In the genomic region with DNA sequence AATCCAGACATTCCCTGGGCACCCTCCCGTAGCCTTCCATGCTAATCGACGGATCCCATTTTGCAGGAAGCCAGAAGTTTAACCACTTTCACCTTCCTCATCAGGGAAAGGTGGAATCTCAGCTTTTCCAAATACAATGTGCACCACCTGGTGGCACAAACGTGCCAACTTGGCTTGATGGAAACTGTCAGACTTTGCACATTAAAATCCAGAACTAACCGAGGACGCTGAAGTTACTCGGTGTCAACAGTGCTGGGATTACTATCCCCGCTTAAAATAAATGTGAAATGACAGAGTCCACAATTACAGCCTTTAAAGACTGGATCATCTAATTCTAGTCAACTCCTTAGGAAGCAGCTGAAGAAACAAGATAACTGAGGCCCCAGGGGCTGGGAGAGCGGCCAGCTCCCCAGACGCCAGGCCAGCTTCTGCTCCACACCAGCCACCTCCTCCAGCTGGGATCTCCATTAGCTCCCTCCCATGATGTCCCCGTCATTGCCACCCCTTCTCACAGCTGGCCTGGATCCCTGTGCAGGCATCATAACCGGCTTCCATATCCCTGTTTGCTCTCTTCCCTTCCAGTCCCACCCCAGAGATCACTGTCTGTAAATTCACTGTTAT, we compare ENCODE assay signal across 8 cellular contexts. TPM values are rescaled to one million over a fixed set of nuclear protein-coding genes. Genes with fewer than 3 reads are reported as not detected.
DNase-seq lines count a peak whose midpoint lies in the region; ATAC-seq and TF ChIP-seq lines count a peak whose summit lies in the region.

No MANE protein-coding gene starts in this region.

- H3K14ac ChIP-seq in H9 (ENCODE audit: insufficient read depth, low read length) = no peak overlapping the region

- H3K27ac ChIP-seq in H9 (ENCODE audit: insufficient read length, low read depth, low read length) (no peak overlapping the region), VCaP (peak overlapping the region; percentile 82)

- no peak overlapping the region for H2BK12ac ChIP-seq in H9 (ENCODE audit: insufficient read length, low read depth, low read length)

- H3K27me3 ChIP-seq in H9 (ENCODE audit: insufficient read depth, low read length) = no peaks in the 10 kb centered on the region

- H4K20me1 ChIP-seq in H9 (ENCODE audit: control insufficient read depth, insufficient read depth, insufficient read length) = no peaks in the 10 kb centered on the region

- H3K4ac ChIP-seq in H9 (ENCODE audit: low read depth, low read length) = no peak overlapping the region

- no peak overlapping the region for H4K5ac ChIP-seq in H9 (ENCODE audit: insufficient read length, low read depth, low read length)

- H3K18ac ChIP-seq in H9 (ENCODE audit: insufficient read length, low read depth, low read length) = no peak overlapping the region

- no CpG with 5 or more reads among the region's 12 CpGs for WGBS in H9 (ENCODE audit: extremely low coverage, insufficient read length, low lambda C conversion rate)

- H3K56ac ChIP-seq in H9 (ENCODE audit: insufficient read length, low read depth, low read length) = no peak overlapping the region

- no peak overlapping the region for H2BK120ac ChIP-seq in H9 (ENCODE audit: low read depth, low read length, poor library complexity, severe bottlenecking)

- no peaks in the 10 kb centered on the region for H3K4me1 Mint-ChIP-seq in H9

- H2BK5ac ChIP-seq in H9 (ENCODE audit: insufficient read length, low read length) = no peak overlapping the region

- peak overlapping the region in 2 of 3 experiments; percentile 9 to 83; a peak in 4 of 7 replicates for H3K27ac Mint-ChIP-seq in H9

- DNase-seq in ACHN (peak; percentile 27), H9 (no peak), glomerular visceral epithelial cell (ENCODE audit: extremely low spot score) (peak; percentile 42), retina (peak; percentile 34), hepatic stellate cell (ENCODE audit: low spot score) (no peak), epidermal melanocyte (ENCODE audit: insufficient read length, low spot score) (no peak)

- H3K27me3 Mint-ChIP-seq in H9 (ENCODE audit: low read depth) = no peaks in the 10 kb centered on the region; the same call in 1 of the 2 replicates

- H3K23ac ChIP-seq in H9 (ENCODE audit: insufficient read length, low read depth, low read length) = no peak overlapping the region

- no peaks in the 10 kb centered on the region for H3K4me1 ChIP-seq in H9 (ENCODE audit: insufficient read depth, low read length)

- no peaks in the 10 kb centered on the region for H3K79me2 ChIP-seq in H9 (ENCODE audit: insufficient read depth, low read length)

- H3K23me2 ChIP-seq in H9 (ENCODE audit: insufficient read length, low read depth, low read length, poor library complexity, severe bottlenecking) = no peaks in the 10 kb centered on the region

- peaks cover 51 to 77% (median 75%) of the 10 kb centered on the region in 3 experiments for H3K36me3 Mint-ChIP-seq in H9 (ENCODE audit: insufficient read depth in 1 of 3, low read depth in 3 of 3)

- no peaks in the 10 kb centered on the region for H3K79me1 ChIP-seq in H9 (ENCODE audit: insufficient read depth, low read depth, low read length, poor library complexity, severe bottlenecking)

- no peak for ATAC-seq in GM18511 (IDR thresholded peaks at IDR 0.05; ENCODE audit: unreplicated experiment)

- no peak overlapping the region for H3K4me3 Mint-ChIP-seq in H9

- H3K9ac ChIP-seq in H9 (ENCODE audit: extremely low read depth, insufficient read length, low read length) = no peak overlapping the region

- H4K91ac ChIP-seq in H9 (ENCODE audit: insufficient read length, low read depth, low read length) = no peak overlapping the region

- H2BK20ac ChIP-seq in H9 (ENCODE audit: low read depth, low read length, poor library complexity, severe bottlenecking) = no peak overlapping the region

- H4K8ac ChIP-seq in H9 (replicated peaks; ENCODE audit: insufficient read length, low read depth, low read length) = no peak overlapping the region

- no peak overlapping the region for H3T11ph ChIP-seq in H9 (ENCODE audit: low read length)

- H3K4me2 ChIP-seq in H9 (ENCODE audit: insufficient read depth, insufficient read length, low read length) = no peak overlapping the region

- TF ChIP-seq CTCF in H9 (conservative IDR thresholded peaks at IDR 0.05) (peak; percentile 53), VCaP (conservative IDR thresholded peaks at IDR 0.05) (peak; percentile 81)

- H3K9me3 ChIP-seq in H9 (ENCODE audit: control insufficient read depth, low read depth, low read length) = no peaks in the 10 kb centered on the region

- H2BK15ac ChIP-seq in H9 (ENCODE audit: low read depth, low read length) = no peak overlapping the region

- H3K9me3 Mint-ChIP-seq in H9 = no peaks in the 10 kb centered on the region

- H2AFZ ChIP-seq in H9 (ENCODE audit: low read length) = no peak overlapping the region

- H2AK5ac ChIP-seq in H9 (ENCODE audit: insufficient read length, low read length) = no peak overlapping the region

- in situ Hi-C loops in ACHN (cut with HindIII; ENCODE audit: low pct_ligation_motif_present, low pct_unique_long_range_greater_than_20kb, low sequenced_read_pairs) = no loop called here

RNA-seq across cellular contexts. Expression of gene RETREG1, which starts 50.2 kb away (rescaled TPM):
- total RNA-seq in H9 (2021) = 3.3 and 3.4 TPM in 2 replicates

Comparison
In these comparisons a context has a peak if more than half of its experiments do, and no peak if none do; other contexts are left out.
1. DNase-seq: peak in ACHN (single experiment), glomerular visceral epithelial cell (single experiment) and retina (single experiment); none in H9 (single experiment), hepatic stellate cell (single experiment) and epidermal melanocyte (single experiment).